Comparison of ENCODE assay signal across 7 cellular contexts in the genomic region with DNA sequence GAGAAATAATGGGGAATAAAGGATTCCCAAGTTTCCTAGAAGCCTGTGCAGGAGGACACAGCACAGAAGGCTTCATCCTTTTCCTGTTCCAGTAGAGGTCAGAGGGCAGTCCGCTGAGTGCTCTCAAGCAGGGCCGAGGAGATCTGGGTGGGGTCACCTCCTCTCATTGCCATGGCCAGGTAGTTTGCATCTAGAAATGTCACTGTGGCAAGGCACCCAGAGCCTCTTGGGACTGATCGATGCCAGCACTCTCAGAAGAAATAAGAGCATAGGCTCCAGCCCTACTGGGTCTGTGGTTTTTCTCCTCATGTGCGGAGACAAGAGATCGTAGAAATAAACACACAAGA.
DNase-seq lines count a peak whose midpoint lies in the region; ATAC-seq, FAIRE-seq and TF ChIP-seq lines count a peak whose summit lies in the region.

No MANE protein-coding gene starts in this region.

- H3K27ac ChIP-seq in parathyroid adenoma = peak overlapping the region; percentile 77

- no peaks in the 10 kb centered on the region for H3K36me3 ChIP-seq in parathyroid adenoma (ENCODE audit: control insufficient read depth, insufficient read depth, low read length)

- ATAC-seq in GM19324 (IDR thresholded peaks at IDR 0.05; ENCODE audit: low FRiP score, unreplicated experiment) (peak; percentile 61), HG02973 (IDR thresholded peaks at IDR 0.05; ENCODE audit: unreplicated experiment) (peak; percentile 33)

- H3K9ac ChIP-seq in parathyroid adenoma = no peak overlapping the region

- peaks cover 8% of the 10 kb centered on the region for H3K4me1 ChIP-seq in parathyroid adenoma

- H3K9me3 ChIP-seq in parathyroid adenoma (ENCODE audit: control insufficient read depth, low read length) = no peaks in the 10 kb centered on the region

- H3K36me3 Mint-ChIP-seq in activated naive CD8-positive, alpha-beta T cell = peaks cover 11% of the 10 kb centered on the region

- H3K4me3 ChIP-seq in parathyroid adenoma (ENCODE audit: low read depth, low read length) = peak overlapping the region; percentile 32

- no peaks in the 10 kb centered on the region for H3K9me3 Mint-ChIP-seq in activated naive CD8-positive, alpha-beta T cell (ENCODE audit: low read depth)

- peak overlapping the region; percentile 44 for H3K4me2 ChIP-seq in parathyroid adenoma (ENCODE audit: low read length)

- peaks cover 13% of the 10 kb centered on the region for H3K79me2 ChIP-seq in parathyroid adenoma

- H2AFZ ChIP-seq in parathyroid adenoma = no peak overlapping the region

- H3K27me3 Mint-ChIP-seq in activated naive CD8-positive, alpha-beta T cell = no peaks in the 10 kb centered on the region

- H3K4me1 Mint-ChIP-seq in activated naive CD8-positive, alpha-beta T cell (ENCODE audit: low read depth) = peaks cover 57% of the 10 kb centered on the region

- TF ChIP-seq CTCF in parathyroid adenoma (IDR thresholded peaks at IDR 0.05) = no peak

- peak overlapping the region; percentile 97 for H3K27ac Mint-ChIP-seq in activated naive CD8-positive, alpha-beta T cell

- no peaks in the 10 kb centered on the region for H3K27me3 ChIP-seq in parathyroid adenoma (ENCODE audit: control insufficient read depth, insufficient read depth, low read length)

- DNase-seq in NCI-H226 = no peak
- DNase-seq in globus pallidus (ENCODE audit: low spot score) = no peak
- DNase-seq in GM19239 (ENCODE audit: insufficient read length, low spot score) = no peak

- FAIRE-seq in GM19239 (lab: Jason Lieb, UNC) = no peak

- H3K4me3 Mint-ChIP-seq in activated naive CD8-positive, alpha-beta T cell = peak overlapping the region; percentile 83
